In genomic region chr1:7705048-7705907, GRCh38 we compare ENCODE assay signal across 8 cellular contexts.
DNase-seq lines count a peak whose midpoint lies in the region.

No MANE protein-coding gene starts in this region.

- peak; percentile 25 to 29 for DNase-seq in stimulated activated CD4-positive, alpha-beta T cell treated with anti-CD3 and anti-CD28 coated beads, Interleukin-2, amount 100 ng/mL, for 24 hours
- no peak for DNase-seq in stimulated activated CD4-positive, alpha-beta T cell treated with anti-CD3 and anti-CD28 coated beads, Interleukin-4, amount 100 ng/mL, for 1 hour
- peak; percentile 47 for DNase-seq in astrocyte of the hippocampus (ENCODE audit: low read depth, low spot score)
- DNase-seq in stimulated activated CD4-positive, alpha-beta T cell treated with anti-CD3 and anti-CD28 coated beads, Interleukin-4, amount 100 ng/mL, for 4 hours: peak; percentile 7 to 34
- DNase-seq in NCI-H2171 (lab: John Stamatoyannopoulos, UW): no peak
- DNase-seq in NCI-H187 treated with DMSO at 0.1 percent for 48 hours (lab: John Stamatoyannopoulos, UW): no peak
- DNase-seq in NCI-H510A (lab: John Stamatoyannopoulos, UW): no peak

- H3K4me3 ChIP-seq in iPS-18c (ENCODE audit: insufficient read depth, low read depth, low read length): peak overlapping the region; percentile 34

- no peaks in the 10 kb centered on the region for H3K9me3 ChIP-seq in iPS-18c (ENCODE audit: control insufficient read depth, insufficient read depth, low read length)

Comparison
In these comparisons a context has a peak if more than half of its experiments do, and no peak if none do; other contexts are left out.
1. DNase-seq: peak in stimulated activated CD4-positive, alpha-beta T cell treated with anti-CD3 and anti-CD28 coated beads, Interleukin-2, amount 100 ng/mL, for 24 hours (2 of 2), astrocyte of the hippocampus (single experiment) and stimulated activated CD4-positive, alpha-beta T cell treated with anti-CD3 and anti-CD28 coated beads, Interleukin-4, amount 100 ng/mL, for 4 hours (2 of 2); none in stimulated activated CD4-positive, alpha-beta T cell treated with anti-CD3 and anti-CD28 coated beads, Interleukin-4, amount 100 ng/mL, for 1 hour (single experiment), NCI-H2171 (single experiment), NCI-H187 treated with DMSO at 0.1 percent for 48 hours (single experiment) and NCI-H510A (single experiment).